In genomic region chr2:172978053-172978383, GRCh38 we compare ENCODE assay signal across 1 cellular context.
TF ChIP-seq lines count a peak whose summit lies in the region.

No MANE protein-coding gene starts in this region.

TF ChIP-seq in GM23338, 12 proteins besides CTCF, POLR2A, EP300 and RAD21:
- no peak for TF ChIP-seq ZNF462 (CRISPR knock-in tag; IDR thresholded peaks at IDR 0.05)
- no peak for TF ChIP-seq ETS1 (IDR thresholded peaks at IDR 0.05)
- no peak for TF ChIP-seq EZH2phosphoT487 (IDR thresholded peaks at IDR 0.05; ENCODE audit: unreplicated experiment)
- no peak for TF ChIP-seq NANOG (IDR thresholded peaks at IDR 0.05; ENCODE audit: borderline replicate concordance)
- no peak for TF ChIP-seq CREB1 (CRISPR knock-in tag; IDR thresholded peaks at IDR 0.05; ENCODE audit: low read depth)
- TF ChIP-seq EZH2 (IDR thresholded peaks at IDR 0.05; ENCODE audit: low read depth, unreplicated experiment) = no peak
- TF ChIP-seq STAT1 (IDR thresholded peaks at IDR 0.05; ENCODE audit: unreplicated experiment) = no peak
- TF ChIP-seq ZNF114 (CRISPR knock-in tag; IDR thresholded peaks at IDR 0.05) = no peak
- TF ChIP-seq POLR2AphosphoS5 (IDR thresholded peaks at IDR 0.05; ENCODE audit: low read depth) = no peak
- no peak for TF ChIP-seq ZNF331 (CRISPR knock-in tag; IDR thresholded peaks at IDR 0.05; ENCODE audit: low read depth)
- TF ChIP-seq REST (IDR thresholded peaks at IDR 0.05; ENCODE audit: unreplicated experiment) = no peak
- no peak for TF ChIP-seq JUNB (IDR thresholded peaks at IDR 0.05; ENCODE audit: unreplicated experiment)
TF ChIP-seq in GM23338: peak in this region for 0.
